1 cellular context compared by ENCODE assay signal in the genomic region with DNA sequence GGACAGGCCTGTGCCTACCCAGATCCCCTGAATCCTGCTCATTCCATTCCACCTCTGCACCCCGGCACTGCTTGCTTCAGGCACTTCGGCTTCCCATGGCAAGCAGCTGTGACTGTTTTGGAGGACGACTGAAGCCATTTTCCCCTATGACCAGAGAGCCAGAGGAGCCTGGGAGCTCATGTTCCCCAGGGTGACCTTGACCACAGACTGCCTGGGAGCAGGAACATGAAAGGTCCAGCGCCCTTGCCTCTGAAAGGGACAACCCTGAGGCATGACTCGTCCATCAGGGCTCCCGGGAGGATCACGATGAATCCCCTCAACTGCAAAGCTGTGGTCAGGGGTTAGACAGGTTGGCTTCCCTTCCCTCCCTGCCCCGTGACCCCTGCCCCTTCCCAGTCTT.
A peak's percentile ranks its signal among the peaks of the same experiment; 100 is the strongest.
TF ChIP-seq lines count a peak whose summit lies in the region.

No MANE protein-coding gene starts in this region.

TF ChIP-seq in HepG2, 621 proteins besides CTCF, POLR2A, EP300 and RAD21:
- 0 out of 2 replicates have a peak, but pooled peaks have one; percentile 13 for TF ChIP-seq RXRB (CRISPR knock-in tag; IDR thresholded peaks at IDR 0.05; ENCODE audit: borderline replicate concordance)
- peak; percentile 37 for TF ChIP-seq ZNF687 (CRISPR knock-in tag; IDR thresholded peaks at IDR 0.05)
- no peak for TF ChIP-seq KMT2A (CRISPR knock-in tag; IDR thresholded peaks at IDR 0.05)
- no peak for TF ChIP-seq ZNF674 (CRISPR knock-in tag; IDR thresholded peaks at IDR 0.05; ENCODE audit: low read depth)
- peak; percentile 69 for TF ChIP-seq RARA (CRISPR knock-in tag; IDR thresholded peaks at IDR 0.05)
- no peak for TF ChIP-seq MATR3 (CRISPR knock-in tag; IDR thresholded peaks at IDR 0.05)
- TF ChIP-seq ESRRA (CRISPR knock-in tag; IDR thresholded peaks at IDR 0.05; ENCODE audit: low read depth) = peak; percentile 89
- TF ChIP-seq ZFAT (CRISPR knock-in tag; conservative IDR thresholded peaks at IDR 0.05) = no peak
- TF ChIP-seq HNF4A (CRISPR knock-in tag; IDR thresholded peaks at IDR 0.05) = 0 out of 2 replicates have a peak, but pooled peaks have one; percentile 15
- TF ChIP-seq MED1 (CRISPR knock-in tag; IDR thresholded peaks at IDR 0.05) = 0 out of 2 replicates have a peak, but pooled peaks have one; percentile 15
- TF ChIP-seq ZFP41 (CRISPR knock-in tag; IDR thresholded peaks at IDR 0.05; ENCODE audit: borderline replicate concordance) = no peak
- 0 out of 2 replicates have a peak, but pooled peaks have one; percentile 15 for TF ChIP-seq ZFX (CRISPR knock-in tag; IDR thresholded peaks at IDR 0.05; ENCODE audit: low read depth)
- TF ChIP-seq SALL1 (CRISPR knock-in tag; IDR thresholded peaks at IDR 0.05) = peak; percentile 38; the same call in 1 of the 2 replicates
- TF ChIP-seq SCMH1 (CRISPR knock-in tag; IDR thresholded peaks at IDR 0.05; ENCODE audit: borderline replicate concordance) = no peak
- no peak for TF ChIP-seq YY1 (IDR thresholded peaks at IDR 0.05; ENCODE audit: insufficient read depth, insufficient replicate concordance, low read depth, low read length)
- peak; percentile 26; the same call in 1 of the 2 replicates for TF ChIP-seq TCF7 (IDR thresholded peaks at IDR 0.05; ENCODE audit: low read depth)
- 0 out of 2 replicates have a peak, but pooled peaks have one; percentile 26 for TF ChIP-seq RXRA (CRISPR knock-in tag; IDR thresholded peaks at IDR 0.05)
- TF ChIP-seq ZFP91 (CRISPR knock-in tag; IDR thresholded peaks at IDR 0.05; ENCODE audit: borderline replicate concordance) = no peak
- no peak for TF ChIP-seq GRHL1 (CRISPR knock-in tag; conservative IDR thresholded peaks at IDR 0.05)
- TF ChIP-seq ZNF343 (CRISPR knock-in tag; IDR thresholded peaks at IDR 0.05) = no peak
- TF ChIP-seq PLRG1 (conservative IDR thresholded peaks at IDR 0.05) = no peak
- TF ChIP-seq ZBTB1 (CRISPR knock-in tag; IDR thresholded peaks at IDR 0.05; ENCODE audit: borderline replicate concordance) = no peak
